ENCODE assay signal across 30 cellular contexts in the genomic region with DNA sequence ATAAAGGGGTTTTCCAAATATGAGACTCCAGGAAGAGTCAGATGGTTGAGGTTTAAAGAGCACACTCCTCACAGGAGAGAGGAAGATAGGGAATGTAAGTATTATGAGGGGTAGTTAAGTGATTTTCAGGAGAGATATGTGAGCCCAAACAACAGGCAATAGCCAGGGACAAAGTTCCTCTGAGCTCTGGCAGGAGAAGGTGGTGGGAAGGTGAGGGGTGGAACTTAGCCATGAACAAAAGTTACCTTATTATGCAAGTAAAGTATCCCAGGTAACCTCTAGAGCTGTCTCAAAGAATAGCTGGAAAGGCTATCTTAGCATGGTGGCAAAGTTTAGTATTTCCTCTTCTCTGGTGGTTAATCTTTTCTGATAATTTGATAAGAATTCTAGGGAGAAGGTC.
"Had no signal": no experiment of that assay in that cellular context is flagged by ENCODE, and none has a peak within 500 bp of the region (broad histone marks: within the 10 kb centered on the region; RNA-seq: fewer than 3 reads in every experiment).

No MANE protein-coding gene starts in this region.

- H3K27me3 Mint-ChIP-seq: activated CD4-positive, alpha-beta T cell treated with anti-CD3 and anti-CD28 coated beads for 36 hours; activated CD4-positive, alpha-beta T cell treated with anti-CD3 and anti-CD28 coated beads, Interleukin-2, amount 10 ng/mL, durations not matched to agents 7 days and 5 days; activated T-cell treated with anti-CD3 and anti-CD28 coated beads, Interleukin-2, amount 50 U/mL, for 24 hours had no signal

- H3K36me3 Mint-ChIP-seq: activated naive CD4-positive, alpha-beta T cell treated with anti-CD3 and anti-CD28 coated beads, Interleukin-2, amount 50 U/mL, for 72 hours had no signal

- H3K36me3 ChIP-seq: adrenal gland, breast epithelium, MG63 had no signal

- H3K27me3 ChIP-seq: adrenal gland, body of pancreas, breast epithelium, MG63, SJCRH30 had no signal

- H3K4me1 Mint-ChIP-seq: activated CD4-positive, alpha-beta T cell treated with anti-CD3 and anti-CD28 coated beads for 36 hours; activated CD4-positive, alpha-beta T cell treated with anti-CD3 and anti-CD28 coated beads, Interleukin-2, amount 10 ng/mL, durations not matched to agents 7 days and 5 days had no signal

- H3K9me3 ChIP-seq: adrenal gland, body of pancreas, breast epithelium, MG63, SJCRH30 had no signal

- DNase-seq: activated CD4-positive, alpha-beta T cell treated with anti-CD3 and anti-CD28 coated beads for 36 hours; activated CD4-positive, alpha-beta T cell treated with anti-CD3 and anti-CD28 coated beads, Interleukin-2, amount 10 ng/mL, durations not matched to agents 7 days and 5 days; activated CD4-positive, alpha-beta T cell treated with anti-CD3 and anti-CD28 coated beads, Interleukin-2, amount 50 U/mL, for 48 hours; activated CD8-positive, alpha-beta T cell treated with anti-CD3 and anti-CD28 coated beads, Interleukin-2, amount 10 ng/mL, durations not matched to agents 7 days and 5 days; activated gamma-delta T cell; activated naive CD4-positive, alpha-beta T cell treated with anti-CD3 and anti-CD28 coated beads for 36 hours; activated T-cell treated with anti-CD3 and anti-CD28 coated beads, Interleukin-2, amount 50 U/mL, for 24 hours; adrenal gland; body of pancreas; MG63; NCI-H1048; NCI-H1105 treated with DMSO at 0.1 percent for 48 hours; NCI-H1436; NCI-H1694; NCI-H1930; NCI-H2081 treated with DMSO at 0.1 percent for 48 hours; NCI-H226; NCI-H446 treated with DMSO at 0.1 percent for 48 hours; NCI-H526; NCI-H748 treated with DMSO at 0.1 percent for 48 hours; SHP77; SJCRH30 had no signal

- H3K4me3 Mint-ChIP-seq: activated CD4-positive, alpha-beta T cell treated with anti-CD3 and anti-CD28 coated beads for 36 hours; activated CD4-positive, alpha-beta T cell treated with anti-CD3 and anti-CD28 coated beads, Interleukin-2, amount 10 ng/mL, durations not matched to agents 7 days and 5 days; activated CD8-positive, alpha-beta T cell treated with anti-CD3 and anti-CD28 coated beads, Interleukin-2, amount 10 ng/mL, durations not matched to agents 7 days and 5 days; activated naive CD4-positive, alpha-beta T cell treated with anti-CD3 and anti-CD28 coated beads for 36 hours; activated T-cell treated with anti-CD3 and anti-CD28 coated beads, Interleukin-2, amount 50 U/mL, for 24 hours; T-helper 1 cell treated with Interleukin-12 subunit alpha and Interleukin-12 subunit beta and Interleukin-4 antibody, amounts not matched to agents 30 μg/mL and 1 μg/mL, for 36 hours; T-helper 2 cell treated with Interferon-gamma antibody and Interleukin-4, amounts not matched to agents 5 μg/mL and 100 μg/mL, for 36 hours had no signal

- ATAC-seq: activated CD4-positive, alpha-beta T cell treated with anti-CD3 and anti-CD28 coated beads for 36 hours; activated CD4-positive, CD25-positive, alpha-beta regulatory T cell treated with anti-CD3 and anti-CD28 coated beads, Interleukin-2, amount 50 U/mL, for 24 hours; activated CD8-positive, alpha-beta T cell treated with anti-CD3 and anti-CD28 coated beads, Interleukin-2, amount 10 ng/mL, durations not matched to agents 7 days and 5 days; activated naive CD4-positive, alpha-beta T cell treated with anti-CD3 and anti-CD28 coated beads, Interleukin-2, amount 50 U/mL, for 72 hours; body of pancreas; Panc1 had no signal

- H3K27ac Mint-ChIP-seq: activated CD4-positive, alpha-beta T cell treated with anti-CD3 and anti-CD28 coated beads for 36 hours; activated CD4-positive, alpha-beta T cell treated with anti-CD3 and anti-CD28 coated beads, Interleukin-2, amount 10 ng/mL, durations not matched to agents 7 days and 5 days; activated CD8-positive, alpha-beta T cell treated with anti-CD3 and anti-CD28 coated beads, Interleukin-2, amount 10 ng/mL, durations not matched to agents 7 days and 5 days; activated naive CD4-positive, alpha-beta T cell treated with anti-CD3 and anti-CD28 coated beads for 36 hours; activated naive CD4-positive, alpha-beta T cell treated with anti-CD3 and anti-CD28 coated beads, Interleukin-2, amount 50 U/mL, for 72 hours; activated T-cell treated with anti-CD3 and anti-CD28 coated beads, Interleukin-2, amount 50 U/mL, for 24 hours; activated T-helper 2 cell treated with anti-CD3 and anti-CD28 coated beads, Interferon-gamma antibody, Interleukin-2, Interleukin-4, amounts not matched to agents 10 μg/mL and 5 μg/mL and 100 μg/mL, durations not matched to agents 14 hours and 24 hours and 36 hours; T-helper 1 cell treated with Interleukin-12 subunit alpha and Interleukin-12 subunit beta and Interleukin-4 antibody, amounts not matched to agents 30 μg/mL and 1 μg/mL, for 36 hours; T-helper 2 cell treated with Interferon-gamma antibody and Interleukin-4, amounts not matched to agents 5 μg/mL and 100 μg/mL, for 36 hours had no signal

- H3K4me1 ChIP-seq: adrenal gland, body of pancreas, breast epithelium, SJCRH30 had no signal

- H3K4me3 ChIP-seq: adrenal gland, body of pancreas, breast epithelium, MG63, SK-N-MC had no signal

- H3K27ac ChIP-seq: adrenal gland, body of pancreas, breast epithelium, SK-N-MC had no signal
